26 cellular contexts compared by ENCODE assay signal in the genomic region with DNA sequence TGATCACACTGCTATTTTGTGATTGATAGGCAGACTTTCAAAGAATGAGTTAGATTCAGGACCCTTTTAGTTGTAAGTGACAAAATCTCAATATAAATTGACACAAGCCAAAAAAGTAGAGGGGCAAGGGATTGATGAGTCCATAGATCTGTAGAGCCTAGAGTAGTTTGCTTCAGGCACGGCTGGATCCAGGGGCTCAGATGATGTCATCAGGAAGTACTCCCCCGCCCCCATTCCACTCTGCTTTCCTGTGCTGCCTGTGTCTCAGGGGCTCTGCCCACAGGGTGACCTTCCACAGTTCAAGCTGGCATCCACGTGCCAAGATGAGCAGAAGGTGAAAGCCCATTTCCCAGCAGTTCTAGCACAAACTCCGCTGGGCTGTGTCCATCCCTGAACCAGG.
"Had no signal": no experiment of that assay in that cellular context is flagged by ENCODE, and none has a peak within 500 bp of the region (broad histone marks: within the 10 kb centered on the region; RNA-seq: fewer than 3 reads in every experiment).

No MANE protein-coding gene starts in this region.

- H3K27ac ChIP-seq: body of pancreas, RWPE1, SJCRH30, VCaP had no signal

- H3K9me3 ChIP-seq: ascending aorta, body of pancreas, Peyer's patch, SJCRH30, SK-N-SH had no signal

- H3K27me3 ChIP-seq: ascending aorta, body of pancreas, Peyer's patch, SJCRH30 had no signal

- H3K4me3 ChIP-seq: ascending aorta, body of pancreas, Peyer's patch, SJCRH30 had no signal

- H3K9ac ChIP-seq: SK-N-SH had no signal

- H3K4me2 ChIP-seq: SK-N-SH had no signal

- FAIRE-seq: bronchial epithelial cell had no signal

- H3K4me1 ChIP-seq: SJCRH30 had no signal

- DNase-seq: activated CD4-positive, alpha-beta T cell treated with anti-CD3 and anti-CD28 coated beads for 36 hours; activated CD4-positive, CD25-positive, alpha-beta regulatory T cell; activated CD8-positive, alpha-beta memory T cell treated with anti-CD3 and anti-CD28 coated beads, Interleukin-2, amount 50 U/mL, for 48 hours; activated CD8-positive, alpha-beta T cell treated with anti-CD3 and anti-CD28 coated beads, Interleukin-2, amount 10 ng/mL, durations not matched to agents 7 days and 5 days; activated effector memory CD4-positive, alpha-beta T cell treated with Interleukin-2 at 50 U/mL for 16 hours; activated naive CD4-positive, alpha-beta T cell treated with Interleukin-2 at 50 U/mL for 16 hours; activated naive CD8-positive, alpha-beta T cell treated with anti-CD3 and anti-CD28 coated beads, Interleukin-2, amount 50 U/mL, for 24 hours; activated T-cell treated with anti-CD3 and anti-CD28 coated beads, Interleukin-2, amount 50 U/mL, for 1 hour; amniotic stem cell; body of pancreas; MM.1S; NCI-H1105; NCI-H1436 treated with DMSO at 0.1 percent for 48 hours; NCI-H187; NCI-H2081; NCI-H510A treated with DMSO at 0.1 percent for 48 hours; Peyer's patch; Right ventricle myocardium superior; SJCRH30; SK-N-SH; T-helper 1 cell had no signal

- ATAC-seq: activated CD4-positive, alpha-beta T cell treated with anti-CD3 and anti-CD28 coated beads for 36 hours; activated CD8-positive, alpha-beta T cell treated with anti-CD3 and anti-CD28 coated beads, Interleukin-2, amount 10 ng/mL, durations not matched to agents 7 days and 5 days; activated naive CD4-positive, alpha-beta T cell treated with anti-CD3 and anti-CD28 coated beads, Interleukin-2, amount 50 U/mL, for 72 hours; activated naive CD8-positive, alpha-beta T cell treated with anti-CD3 and anti-CD28 coated beads, Interleukin-2, amount 50 U/mL, for 24 hours; body of pancreas had no signal

- H3K36me3 ChIP-seq: SJCRH30 had no signal
